In the genomic region with DNA sequence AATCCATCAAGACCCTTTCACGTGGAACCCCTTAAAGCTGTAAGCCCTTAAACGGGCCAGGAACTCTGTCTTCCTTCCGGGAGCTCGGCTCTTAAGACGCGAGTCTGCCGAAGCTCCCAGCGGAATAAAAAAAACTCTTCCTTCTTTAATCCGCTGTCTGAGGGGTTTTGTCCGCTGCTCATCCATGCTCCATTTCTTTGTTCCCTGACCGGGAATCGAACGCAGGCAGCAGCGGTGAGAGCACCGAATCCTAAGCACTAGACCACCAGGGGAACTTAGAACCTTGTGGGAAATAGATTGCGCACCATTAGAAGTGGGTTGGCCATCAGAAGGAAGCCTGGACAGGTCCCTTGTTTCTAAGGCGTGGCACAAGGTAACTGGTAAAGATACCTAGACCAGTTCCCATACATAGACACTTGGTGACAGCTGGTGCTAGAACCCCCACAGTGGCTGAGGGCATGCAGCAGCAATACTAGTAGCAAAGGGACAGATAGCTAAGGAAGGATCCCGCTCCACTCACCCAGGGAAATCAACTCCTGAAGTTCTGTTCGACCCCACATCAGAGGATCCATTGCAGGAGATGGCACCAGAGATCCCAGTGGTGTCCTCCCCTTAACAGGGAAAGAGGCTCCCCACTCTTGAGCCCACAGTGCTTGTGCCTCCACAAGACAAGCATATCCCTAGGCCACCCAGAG, we compare ENCODE assay signal across 12 cellular contexts. TPM values are rescaled to one million over a fixed set of nuclear protein-coding genes. Genes with fewer than 3 reads are reported as not detected.
DNase-seq lines count a peak whose midpoint lies in the region; ATAC-seq and TF ChIP-seq lines count a peak whose summit lies in the region.
"Had no signal": no experiment of that assay in that cellular context is flagged by ENCODE, and none has a peak within 500 bp of the region (broad histone marks: within the 10 kb centered on the region; RNA-seq: fewer than 3 reads in every experiment).

No MANE protein-coding gene starts in this region.

- no peaks in the 10 kb centered on the region for H3K36me3 ChIP-seq in HUES6 (ENCODE audit: control insufficient read depth, insufficient read depth, low read length)
- H3K36me3 ChIP-seq: cardiac muscle cell had no signal

- peaks cover 20% of the 10 kb centered on the region for H3K36me3 Mint-ChIP-seq in activated CD4-positive, alpha-beta T cell treated with anti-CD3 and anti-CD28 coated beads, Interleukin-2, amount 10 ng/mL, durations not matched to agents 7 days and 5 days (ENCODE audit: low read depth)
- H3K36me3 Mint-ChIP-seq in dendritic cell treated with granulocyte-macrophage colony-stimulating factor and Interleukin-4, amounts not matched to agents 40 ng/mL and 50 ng/mL, for 4 days (ENCODE audit: low read depth), result peaks cover 6% of the 10 kb centered on the region
- H3K36me3 Mint-ChIP-seq in neural crest cell (ENCODE audit: low read depth), result no peaks in the 10 kb centered on the region

- ATAC-seq in left ventricle myocardium superior (no peak), GM18858 (IDR thresholded peaks at IDR 0.05; ENCODE audit: unreplicated experiment) (no peak)

- POLR2A ChIA-PET in activated CD4-positive, alpha-beta T cell treated with anti-CD3 and anti-CD28 coated beads, Interleukin-2, amount 10 ng/mL, durations not matched to agents 7 days and 5 days (lab: Charles Lee), result no interaction called here

- H3K4me3 ChIP-seq in HUES6 (ENCODE audit: low read depth, low read length), result peak overlapping the region; percentile 0; the same call in 1 of the 2 replicates

- H3K4me1 Mint-ChIP-seq in activated CD4-positive, alpha-beta T cell treated with anti-CD3 and anti-CD28 coated beads, Interleukin-2, amount 10 ng/mL, durations not matched to agents 7 days and 5 days, result peaks cover 31% of the 10 kb centered on the region
- peaks cover 46% of the 10 kb centered on the region for H3K4me1 Mint-ChIP-seq in dendritic cell treated with granulocyte-macrophage colony-stimulating factor and Interleukin-4, amounts not matched to agents 40 ng/mL and 50 ng/mL, for 4 days (ENCODE audit: low read depth)
- H3K4me1 Mint-ChIP-seq in neural crest cell, result no peaks in the 10 kb centered on the region

- DNase-seq in activated CD4-positive, alpha-beta T cell treated with anti-CD3 and anti-CD28 coated beads, Interleukin-2, amount 10 ng/mL, durations not matched to agents 7 days and 5 days, result no peak
- no peak for DNase-seq in activated CD4-positive, alpha-beta T cell treated with anti-CD3 and anti-CD28 coated beads, Interleukin-2, amount 50 U/mL, for 1 hour
- DNase-seq in neural crest cell (ENCODE audit: low read depth, low spot score) (no peak), left ventricle myocardium superior (no peak)
- DNase-seq in stimulated activated CD4-positive, alpha-beta T cell treated with anti-CD3 and anti-CD28 coated beads, Interleukin-4, amount 100 ng/mL, for 4 hours, result no peak
- DNase-seq: mammary epithelial cell; NCI-H446; stimulated activated CD4-positive, alpha-beta T cell treated with anti-CD3 and anti-CD28 coated beads, Interleukin-1b, Interleukin-23, amount 100 ng/mL, for 48 hours had no signal

- H3K9ac ChIP-seq in HUES6 (ENCODE audit: low read length), result no peak overlapping the region

- 0 out of 2 replicates have a peak, but pooled peaks cover 4% of the 10 kb centered on the region for H3K4me1 ChIP-seq in HUES6 (ENCODE audit: control insufficient read depth, insufficient read depth, low read length)

- peaks cover 89% of the 10 kb centered on the region for H3K27me3 ChIP-seq in HUES6 (ENCODE audit: control insufficient read depth, insufficient read depth, low read length)

- CTCF ChIA-PET in activated CD4-positive, alpha-beta T cell treated with anti-CD3 and anti-CD28 coated beads, Interleukin-2, amount 10 ng/mL, durations not matched to agents 7 days and 5 days (lab: Charles Lee), result interaction anchor here (0.7 to 0.9 kb wide), 2 partner anchors 21 to 196 kb away, joined by 3 read pairs; no protein-coding TSS in a partner anchor

- H3K27ac ChIP-seq in HUES6 (ENCODE audit: low read depth, low read length), result no peak overlapping the region
- H3K27ac ChIP-seq: cardiac muscle cell had no signal

- no peaks in the 10 kb centered on the region for H3K9me3 ChIP-seq in HUES6 (ENCODE audit: control insufficient read depth, insufficient read depth, low read depth, low read length)

- peak overlapping the region; percentile 74 for H3K27ac Mint-ChIP-seq in activated CD4-positive, alpha-beta T cell treated with anti-CD3 and anti-CD28 coated beads, Interleukin-2, amount 10 ng/mL, durations not matched to agents 7 days and 5 days
- peak overlapping the region; percentile 83 for H3K27ac Mint-ChIP-seq in dendritic cell treated with granulocyte-macrophage colony-stimulating factor and Interleukin-4, amounts not matched to agents 40 ng/mL and 50 ng/mL, for 4 days
- H3K27ac Mint-ChIP-seq in neural crest cell (ENCODE audit: unreplicated experiment), result no peak overlapping the region

- peak overlapping the region; percentile 64 for H3K4me3 Mint-ChIP-seq in activated CD4-positive, alpha-beta T cell treated with anti-CD3 and anti-CD28 coated beads, Interleukin-2, amount 10 ng/mL, durations not matched to agents 7 days and 5 days
- no peak overlapping the region for H3K4me3 Mint-ChIP-seq in dendritic cell treated with granulocyte-macrophage colony-stimulating factor and Interleukin-4, amounts not matched to agents 40 ng/mL and 50 ng/mL, for 4 days
- peak overlapping the region; percentile 79 for H3K4me3 Mint-ChIP-seq in neural crest cell

- intact Hi-C loops in dendritic cell treated with granulocyte-macrophage colony-stimulating factor and Interleukin-4, amounts not matched to agents 40 ng/mL and 50 ng/mL, for 4 days (cut with micrococcal nuclease), result no loop called here
- intact Hi-C loops in left ventricle myocardium superior (cut with micrococcal nuclease), result loop anchor here (5.0 kb wide), 1 partner anchor 196 kb away; no protein-coding TSS in a partner anchor

- H3K27me3 Mint-ChIP-seq in activated CD4-positive, alpha-beta T cell treated with anti-CD3 and anti-CD28 coated beads, Interleukin-2, amount 10 ng/mL, durations not matched to agents 7 days and 5 days, result peaks cover 25% of the 10 kb centered on the region
- peaks cover 28% of the 10 kb centered on the region for H3K27me3 Mint-ChIP-seq in dendritic cell treated with granulocyte-macrophage colony-stimulating factor and Interleukin-4, amounts not matched to agents 40 ng/mL and 50 ng/mL, for 4 days
- peaks cover 72% of the 10 kb centered on the region for H3K27me3 Mint-ChIP-seq in neural crest cell (ENCODE audit: low read depth)

- no peak for TF ChIP-seq CTCF in neural crest cell (conservative IDR thresholded peaks at IDR 0.05)

- H3K9me3 Mint-ChIP-seq in activated CD4-positive, alpha-beta T cell treated with anti-CD3 and anti-CD28 coated beads, Interleukin-2, amount 10 ng/mL, durations not matched to agents 7 days and 5 days, result no peaks in the 10 kb centered on the region
- no peaks in the 10 kb centered on the region for H3K9me3 Mint-ChIP-seq in dendritic cell treated with granulocyte-macrophage colony-stimulating factor and Interleukin-4, amounts not matched to agents 40 ng/mL and 50 ng/mL, for 4 days
- H3K9me3 Mint-ChIP-seq in neural crest cell, result no peaks in the 10 kb centered on the region

RNA-seq across cellular contexts. Expression of a gene that starts 1.5 kb away (rescaled TPM):
- total RNA-seq in activated CD4-positive, alpha-beta T cell treated with anti-CD3 and anti-CD28 coated beads, Interleukin-2, amount 10 ng/mL, durations not matched to agents 7 days and 5 days, result 10 to 100 TPM; 39.2 to 40.8 TPM
- total RNA-seq in neural crest cell, result 1.7 and 2.0 TPM in 2 replicates
- total RNA-seq in left ventricle myocardium superior, result 40.2 TPM
- total RNA-seq: cardiac muscle cell had no signal

Comparison
In these comparisons a context has a peak if more than half of its experiments do, and no peak if none do; other contexts are left out.
1. RNA of a gene that starts 1.5 kb away (total RNA-seq): 39.2 to 40.8 TPM in activated CD4-positive, alpha-beta T cell treated with anti-CD3 and anti-CD28 coated beads, Interleukin-2, amount 10 ng/mL, durations not matched to agents 7 days and 5 days and 40.2 TPM in left ventricle myocardium superior (single experiment); 1.7 to 2.0 TPM in neural crest cell; every median in the first group is over 10 times any median in the second.